Comparison of ENCODE assay signal across 1 cellular context in genomic region chr18:79639072-79639829, GRCh38.
TF ChIP-seq lines count a peak whose summit lies in the region.

No MANE protein-coding gene starts in this region.

TF ChIP-seq in K562, 482 proteins besides CTCF, POLR2A, EP300 and RAD21 (continued from another document):
- TF ChIP-seq RNF219 (CRISPR knock-in tag; IDR thresholded peaks at IDR 0.05) (no peak), ZNF57 (CRISPR knock-in tag; IDR thresholded peaks at IDR 0.05) (no peak), ZNF407 (IDR thresholded peaks at IDR 0.05; ENCODE audit: low read depth) (no peak), RNF2 (IDR thresholded peaks at IDR 0.05) (no peak), PKNOX1 (IDR thresholded peaks at IDR 0.05) (no peak), ZNF512 (tag; IDR thresholded peaks at IDR 0.05) (no peak), ZNF23 (CRISPR knock-in tag; IDR thresholded peaks at IDR 0.05) (no peak), CHAMP1 (IDR thresholded peaks at IDR 0.05) (no peak), E2F4 (CRISPR knock-in tag; IDR thresholded peaks at IDR 0.05; ENCODE audit: low read depth) (no peak), ARID1B (IDR thresholded peaks at IDR 0.05) (no peak)
